1 cellular context compared by ENCODE assay signal in genomic region chr3:39414421-39414907, GRCh38.
TF ChIP-seq lines count a peak whose summit lies in the region.

No MANE protein-coding gene starts in this region.

TF ChIP-seq in HCT116, 20 proteins besides CTCF, POLR2A, EP300 and RAD21:
- peak; percentile 38; the same call in 1 of the 2 replicates for TF ChIP-seq POLR2AphosphoS5 (IDR thresholded peaks at IDR 0.05; ENCODE audit: low read depth, low read length)
- no peak for TF ChIP-seq ZNF274 (IDR thresholded peaks at IDR 0.05; ENCODE audit: low read depth, low read length)
